In the genomic region with DNA sequence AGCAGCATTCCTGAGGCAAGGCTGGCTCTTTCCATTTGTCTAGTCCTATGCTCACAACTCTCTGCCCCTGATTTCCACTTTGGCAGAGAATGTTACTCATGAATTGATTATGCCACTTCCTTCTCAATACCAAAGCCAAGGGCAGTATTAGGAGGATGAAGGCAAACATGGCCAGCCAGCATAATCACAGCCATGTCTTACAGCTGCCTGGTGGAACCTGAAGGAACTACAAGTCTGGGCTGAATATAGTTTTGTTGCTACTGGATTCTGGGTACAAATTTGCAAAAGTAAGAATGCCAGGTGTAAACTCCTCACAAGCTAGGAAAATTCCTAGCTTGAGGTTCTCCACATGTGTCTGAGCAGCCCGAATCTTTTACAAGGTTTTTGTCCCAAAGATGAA, we compare ENCODE assay signal across 11 cellular contexts. TPM values are rescaled to one million over a fixed set of nuclear protein-coding genes. Genes with fewer than 3 reads are reported as not detected.
A peak's percentile ranks its signal among the peaks of the same experiment; 100 is the strongest.
DNase-seq lines count a peak whose midpoint lies in the region; ATAC-seq and TF ChIP-seq lines count a peak whose summit lies in the region.
"Had no signal": no experiment of that assay in that cellular context is flagged by ENCODE, and none has a peak within 500 bp of the region (broad histone marks: within the 10 kb centered on the region; RNA-seq: fewer than 3 reads in every experiment).

No MANE protein-coding gene starts in this region.

- intact Hi-C loops in Right ventricle myocardium superior (cut with DNase I): no loop called here

- peaks cover 31% of the 10 kb centered on the region for H3K36me3 ChIP-seq in RWPE2 (ENCODE audit: low read depth)
- no peaks in the 10 kb centered on the region for H3K36me3 ChIP-seq in gastroesophageal sphincter

- no peak for TF ChIP-seq EP300 in gastroesophageal sphincter (IDR thresholded peaks at IDR 0.05)

- 89% methylated on average over 1 of the region's 1 CpG; no CpG with 5 or more reads in 1 of the 2 donors for WGBS in gastroesophageal sphincter (ENCODE audit: low coverage in 1 of 2), 2 donors

- no peak for ATAC-seq in RWPE2 (ENCODE audit: low read depth)
- ATAC-seq in gastroesophageal sphincter: no peak
- no peak for ATAC-seq in HG02885 (IDR thresholded peaks at IDR 0.05; ENCODE audit: poor library complexity, unreplicated experiment)
- no peak for ATAC-seq in HG03521 (IDR thresholded peaks at IDR 0.05; ENCODE audit: unreplicated experiment)
- no peak for ATAC-seq in Right ventricle myocardium superior (ENCODE audit: poor library complexity)

- H3K4me3 ChIP-seq in AG10803 (ENCODE audit: low read length) (no peak overlapping the region), RWPE2 (ENCODE audit: severe bottlenecking) (no peak overlapping the region), gastroesophageal sphincter (no peak overlapping the region)

- H3K27me3 ChIP-seq in RWPE2 (ENCODE audit: insufficient read depth, poor library complexity, severe bottlenecking) (no peaks in the 10 kb centered on the region), gastroesophageal sphincter (no peaks in the 10 kb centered on the region)

- H3K4me1 ChIP-seq in RWPE2 (ENCODE audit: insufficient read depth, poor library complexity, severe bottlenecking) (no peaks in the 10 kb centered on the region), gastroesophageal sphincter (peaks cover 0 to 44% (median 9%) of the 10 kb centered on the region in 3 donors)

- H3K27ac ChIP-seq in RWPE2 (ENCODE audit: poor library complexity, severe bottlenecking) (no peak overlapping the region), gastroesophageal sphincter (no peak overlapping the region)

- H3K9me3 ChIP-seq in RWPE2 (ENCODE audit: severe bottlenecking): no peaks in the 10 kb centered on the region
- H3K9me3 ChIP-seq in gastroesophageal sphincter: no peaks in the 10 kb centered on the region

- no peak for TF ChIP-seq POLR2A in gastroesophageal sphincter (IDR thresholded peaks at IDR 0.05)

- DNase-seq in AG10803 (ENCODE audit: low read depth) (no peak), RWPE2 (ENCODE audit: low spot score) (no peak), NCI-H510A treated with DMSO at 0.1 percent for 48 hours (lab: John Stamatoyannopoulos, UW) (no peak), Right ventricle myocardium superior (no peak)
- DNase-seq: activated naive CD8-positive, alpha-beta T cell treated with anti-CD3 and anti-CD28 coated beads, Interleukin-2, amount 10 ng/mL, durations not matched to agents 7 days and 5 days; stimulated activated CD4-positive, alpha-beta T cell treated with anti-CD3 and anti-CD28 coated beads, Interleukin-4, amount 100 ng/mL, for 24 hours; T-helper 9 cell had no signal

- TF ChIP-seq CTCF in AG10803 (conservative IDR thresholded peaks at IDR 0.05; ENCODE audit: low read length) (peak; percentile 41), GM12874 (IDR thresholded peaks at IDR 0.05; ENCODE audit: insufficient read depth, low read depth, low read length) (peak; percentile 31; the same call in 1 of the 2 replicates), RWPE2 (IDR thresholded peaks at IDR 0.05; ENCODE audit: poor library complexity, severe bottlenecking) (peak; percentile 16), gastroesophageal sphincter (IDR thresholded peaks at IDR 0.05) (peak in 3 of 4 experiments; percentile 13 to 24 (median 22))

RNA-seq across cellular contexts. Expression of gene SIL1, which starts 4.2 kb away (rescaled TPM):
- total RNA-seq in gastroesophageal sphincter (10 to 100 TPM; 28.6 to 48.1 (median 36.5) TPM), Right ventricle myocardium superior (42.1 TPM)
